In genomic region chr15:63043391-63044076, GRCh38 we compare ENCODE assay signal across 8 cellular contexts. TPM values are rescaled to one million over a fixed set of nuclear protein-coding genes. Genes with fewer than 3 reads are reported as not detected.
DNase-seq lines count a peak whose midpoint lies in the region; ATAC-seq and TF ChIP-seq lines count a peak whose summit lies in the region.

No MANE protein-coding gene starts in this region.

- H3K4me1 ChIP-seq in SJSA1 (replicated peaks) (peaks cover 48% of the 10 kb centered on the region), endocrine pancreas (ENCODE audit: control insufficient read depth, insufficient read depth, low read length) (no peaks in the 10 kb centered on the region)

- H3K27ac ChIP-seq in SJSA1, result peak overlapping the region; percentile 91

- DNase-seq in GM20000 (ENCODE audit: low spot score) (peak; percentile 42), SJSA1 (ENCODE audit: low read depth in 1 of 2, low spot score in 2 of 2) (peak in 1 of 2 experiments; percentile 48), myocyte (ENCODE audit: low read depth) (peak; percentile 71), T1000 (lab: John Stamatoyannopoulos, UW) (no peak)

- ATAC-seq in GM18873 (IDR thresholded peaks at IDR 0.05; ENCODE audit: low FRiP score, unreplicated experiment), result no peak
- no peak for ATAC-seq in HG03175 (IDR thresholded peaks at IDR 0.05; ENCODE audit: unreplicated experiment)
- no peak for ATAC-seq in GM21619 (IDR thresholded peaks at IDR 0.05; ENCODE audit: unreplicated experiment)

- no peak overlapping the region for H3K9ac ChIP-seq in endocrine pancreas (ENCODE audit: control insufficient read depth, insufficient read depth, low read length)

- peak overlapping the region; percentile 75 for H3K4me3 ChIP-seq in SJSA1
- peak overlapping the region; percentile 44 for H3K4me3 ChIP-seq in endocrine pancreas (ENCODE audit: control insufficient read depth, insufficient read depth, low read length)

- no peaks in the 10 kb centered on the region for H3K27me3 ChIP-seq in SJSA1 (replicated peaks)
- peaks cover 3% of the 10 kb centered on the region for H3K27me3 ChIP-seq in endocrine pancreas (ENCODE audit: control insufficient read depth, insufficient read depth, low read length)

- no peaks in the 10 kb centered on the region for H3K9me3 ChIP-seq in SJSA1 (replicated peaks)
- no peaks in the 10 kb centered on the region for H3K9me3 ChIP-seq in endocrine pancreas (ENCODE audit: control insufficient read depth, low read length)

- peaks cover 60% of the 10 kb centered on the region for H3K36me3 ChIP-seq in SJSA1
- H3K36me3 ChIP-seq in endocrine pancreas (ENCODE audit: control insufficient read depth, insufficient read depth, low read length), result no peaks in the 10 kb centered on the region

- TF ChIP-seq CTCF in GM20000 (IDR thresholded peaks at IDR 0.05; ENCODE audit: extremely low read depth, missing control alignments), result no peak

RNA-seq across cellular contexts. Expression of gene TPM1, which starts 1.0 kb away (rescaled TPM):
- total RNA-seq in SJSA1 (2014; rRNA removed; shearing (Covaris generic)), result 1,245 and 1,667 TPM in 2 replicates
- total RNA-seq in myocyte, result 4,103 and 4,525 TPM in 2 replicates
- 3,640 TPM for polyA plus RNA-seq in myocyte (2012)
